ENCODE assay signal across 8 cellular contexts in the genomic region with DNA sequence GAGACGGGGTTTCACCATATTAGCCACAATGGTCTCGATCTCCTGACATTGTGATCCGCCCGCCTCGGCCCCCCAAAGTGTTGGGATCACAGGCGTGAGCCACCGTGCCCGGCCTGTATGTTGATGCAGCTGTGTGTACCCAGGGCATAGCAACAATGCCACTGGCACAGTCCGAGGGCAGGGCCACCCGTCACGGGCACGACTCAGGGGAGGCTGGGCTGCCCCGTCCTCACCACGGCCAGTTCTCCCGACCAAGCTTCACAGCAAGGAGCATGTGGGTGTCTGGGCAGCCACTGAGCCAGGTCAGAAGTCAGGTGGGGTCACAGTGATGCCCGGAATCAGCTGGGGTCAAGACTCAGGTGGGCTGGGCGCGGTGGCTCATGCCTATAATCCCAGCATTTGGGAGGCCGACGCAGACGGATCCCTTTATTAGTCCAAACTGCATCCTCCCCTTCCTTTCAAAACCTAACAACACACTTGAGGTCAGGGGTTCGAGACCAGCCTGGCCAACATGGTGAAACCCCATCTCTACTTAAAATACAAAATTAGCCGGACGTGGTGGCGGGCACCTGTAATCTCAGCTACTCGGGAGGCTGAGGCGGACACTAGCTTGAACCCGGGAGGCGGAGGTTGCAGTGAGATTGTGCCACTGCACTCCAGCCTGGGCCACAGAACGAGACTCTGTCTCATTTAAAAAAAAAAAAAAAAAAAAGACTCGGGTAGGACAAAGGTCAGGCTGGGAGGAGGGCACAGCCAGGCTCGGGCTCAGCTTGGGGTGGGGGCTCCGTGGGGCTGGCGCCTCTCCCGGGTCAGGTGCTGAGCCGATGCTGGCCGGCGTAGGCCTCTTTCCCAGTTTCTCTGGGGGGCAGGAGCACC.
DNase-seq lines count a peak whose midpoint lies in the region; ATAC-seq lines count a peak whose summit lies in the region.

No MANE protein-coding gene starts in this region.

- peaks cover 2% of the 10 kb centered on the region for H3K27me3 ChIP-seq in adipocyte (replicated peaks; ENCODE audit: control insufficient read depth, insufficient read depth, low read length)
- H3K27me3 ChIP-seq in layer of hippocampus (ENCODE audit: control insufficient read depth, insufficient read depth, low read length), result no peaks in the 10 kb centered on the region

- H3K9ac ChIP-seq in adipocyte (ENCODE audit: low read length), result peak overlapping the region; percentile 98

- H3K4me3 ChIP-seq in adipocyte (ENCODE audit: low read length), result peak overlapping the region; percentile 87

- peak overlapping the region; percentile 98 for H3K27ac ChIP-seq in layer of hippocampus (ENCODE audit: low read depth, low read length)
- H3K27ac ChIP-seq in substantia nigra (ENCODE audit: low read depth, low read length, poor library complexity, severe bottlenecking), result peak overlapping the region; percentile 90

- H3K4me1 ChIP-seq in adipocyte (ENCODE audit: control insufficient read depth, insufficient read depth, low read length), result peaks cover 11% of the 10 kb centered on the region

- H3K36me3 Mint-ChIP-seq in T-helper 2 cell treated with Interferon-gamma antibody and Interleukin-4, amounts not matched to agents 5 μg/mL and 100 μg/mL, for 36 hours (ENCODE audit: low read depth), result no peaks in the 10 kb centered on the region

- H3K27me3 Mint-ChIP-seq in T-helper 2 cell treated with Interferon-gamma antibody and Interleukin-4, amounts not matched to agents 5 μg/mL and 100 μg/mL, for 36 hours (ENCODE audit: low read depth), result peaks cover 5% of the 10 kb centered on the region

- DNase-seq in T-helper 2 cell treated with Interferon-gamma antibody and Interleukin-4, amounts not matched to agents 5 μg/mL and 100 μg/mL, for 36 hours (ENCODE audit: low spot score), result no peak
- DNase-seq in T-helper 2 cell, result no peak
- no peak for DNase-seq in adipocyte (ENCODE audit: low read depth)
- no peak for DNase-seq in substantia nigra (lab: John Stamatoyannopoulos, UW)
- no peak for DNase-seq in NAMALWA (ENCODE audit: low spot score)
- no peak for DNase-seq in medulla oblongata (ENCODE audit: extremely low spot score)

- H3K4me3 Mint-ChIP-seq in T-helper 2 cell treated with Interferon-gamma antibody and Interleukin-4, amounts not matched to agents 5 μg/mL and 100 μg/mL, for 36 hours, result peak overlapping the region; percentile 81

- no peaks in the 10 kb centered on the region for H3K36me3 ChIP-seq in adipocyte (ENCODE audit: control insufficient read depth, insufficient read depth, low read length, severe bottlenecking)

- no peaks in the 10 kb centered on the region for H3K9me3 ChIP-seq in adipocyte (ENCODE audit: control insufficient read depth, low read length)

- H3K4me1 Mint-ChIP-seq in T-helper 2 cell treated with Interferon-gamma antibody and Interleukin-4, amounts not matched to agents 5 μg/mL and 100 μg/mL, for 36 hours (ENCODE audit: low read depth), result peaks cover 5% of the 10 kb centered on the region

- H3K27ac Mint-ChIP-seq in T-helper 2 cell treated with Interferon-gamma antibody and Interleukin-4, amounts not matched to agents 5 μg/mL and 100 μg/mL, for 36 hours, result peak overlapping the region; percentile 84

- no peak for ATAC-seq in GM21723 (IDR thresholded peaks at IDR 0.05; ENCODE audit: unreplicated experiment)

- no peaks in the 10 kb centered on the region for H3K9me3 Mint-ChIP-seq in T-helper 2 cell treated with Interferon-gamma antibody and Interleukin-4, amounts not matched to agents 5 μg/mL and 100 μg/mL, for 36 hours
